Comparison of ENCODE assay signal across 10 cellular contexts in the genomic region with DNA sequence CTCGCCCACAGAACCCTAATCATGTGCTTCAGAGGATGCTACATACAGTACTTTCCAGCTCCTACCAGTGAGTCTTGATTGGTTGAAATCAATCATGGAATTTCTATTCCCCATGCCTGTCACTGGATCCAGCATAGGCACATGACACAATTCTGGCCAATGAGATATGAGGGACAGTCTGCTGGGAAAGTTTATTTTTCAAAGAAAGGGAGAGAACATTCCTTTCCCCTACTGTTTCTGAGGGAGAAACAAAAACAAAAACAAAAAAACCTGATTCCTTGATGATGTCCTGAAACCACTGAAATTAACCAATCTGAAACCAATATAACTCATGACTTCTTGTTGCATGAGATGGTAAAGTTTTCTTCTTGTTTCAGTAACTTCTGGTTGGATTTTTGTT. TPM values are rescaled to one million over a fixed set of nuclear protein-coding genes. Genes with fewer than 3 reads are reported as not detected.
A peak's percentile ranks its signal among the peaks of the same experiment; 100 is the strongest.
DNase-seq lines count a peak whose midpoint lies in the region; ATAC-seq and TF ChIP-seq lines count a peak whose summit lies in the region.
"Had no signal": no experiment of that assay in that cellular context is flagged by ENCODE, and none has a peak within 500 bp of the region (broad histone marks: within the 10 kb centered on the region; RNA-seq: fewer than 3 reads in every experiment).

No MANE protein-coding gene starts in this region.

- H3K4me3 Mint-ChIP-seq in neural crest cell = peak overlapping the region; percentile 20
- H3K4me3 Mint-ChIP-seq: activated B cell treated with CpG ODN at 0.5 μM for 24 hours; activated naive CD8-positive, alpha-beta T cell treated with anti-CD3 and anti-CD28 coated beads, Interleukin-2, amount 10 ng/mL, durations not matched to agents 7 days and 5 days had no signal

- no peak overlapping the region for H3K4me3 ChIP-seq in astrocyte of the spinal cord (ENCODE audit: low read depth, low read length)

- in situ Hi-C loops in astrocyte of the spinal cord (cut with HindIII; ENCODE audit: low sequenced_read_pairs) = no loop called here

- ATAC-seq in HG03378 (IDR thresholded peaks at IDR 0.05; ENCODE audit: unreplicated experiment) = peak; percentile 11
- no peak for ATAC-seq in HG03135 (IDR thresholded peaks at IDR 0.05; ENCODE audit: unreplicated experiment)
- no peak for ATAC-seq in HG03354 (IDR thresholded peaks at IDR 0.05; ENCODE audit: poor library complexity, severe bottlenecking, unreplicated experiment)

- no peaks in the 10 kb centered on the region for H3K9me3 Mint-ChIP-seq in neural crest cell
- H3K9me3 Mint-ChIP-seq: activated B cell treated with CpG ODN at 0.5 μM for 24 hours; activated naive CD8-positive, alpha-beta T cell treated with anti-CD3 and anti-CD28 coated beads, Interleukin-2, amount 10 ng/mL, durations not matched to agents 7 days and 5 days had no signal

- DNase-seq in GM04503 (ENCODE audit: low read depth) (peak; percentile 71), astrocyte of the spinal cord (ENCODE audit: low read depth, low spot score) (peak; percentile 74), neural crest cell (ENCODE audit: low read depth, low spot score) (no peak), head of caudate nucleus (no peak), NCI-H2081 (lab: John Stamatoyannopoulos, UW) (no peak)
- DNase-seq: activated B cell treated with CpG ODN at 0.5 μM for 24 hours; activated naive CD8-positive, alpha-beta T cell treated with anti-CD3 and anti-CD28 coated beads, Interleukin-2, amount 10 ng/mL, durations not matched to agents 7 days and 5 days had no signal

- no peak for TF ChIP-seq CTCF in astrocyte of the spinal cord (IDR thresholded peaks at IDR 0.05; ENCODE audit: low read depth, low read length)
- TF ChIP-seq CTCF in neural crest cell (conservative IDR thresholded peaks at IDR 0.05) = no peak

- peaks cover 25% of the 10 kb centered on the region for H3K4me1 Mint-ChIP-seq in neural crest cell

- intact Hi-C loops in head of caudate nucleus (cut with DNase I) = no loop called here

- H3K27ac Mint-ChIP-seq in neural crest cell (ENCODE audit: unreplicated experiment) = no peak overlapping the region
- H3K27ac Mint-ChIP-seq: activated B cell treated with CpG ODN at 0.5 μM for 24 hours; activated naive CD8-positive, alpha-beta T cell treated with anti-CD3 and anti-CD28 coated beads, Interleukin-2, amount 10 ng/mL, durations not matched to agents 7 days and 5 days had no signal

- H3K27me3 Mint-ChIP-seq in neural crest cell (ENCODE audit: low read depth) = peaks cover 2% of the 10 kb centered on the region

- no peaks in the 10 kb centered on the region for H3K36me3 Mint-ChIP-seq in neural crest cell (ENCODE audit: low read depth)

RNA-seq across cellular contexts. Expression of gene RCN1, which starts 3.3 kb away (rescaled TPM):
- 167 and 185 TPM in 2 replicates for total RNA-seq in neural crest cell

Comparison
In these comparisons a context has a peak if more than half of its experiments do, and no peak if none do; other contexts are left out.
1. DNase-seq: peak in GM04503 (single experiment) and astrocyte of the spinal cord (single experiment); none in neural crest cell (single experiment), head of caudate nucleus (0 of 42) and NCI-H2081 (0 of 2).